Comparison of ENCODE assay signal across 21 cellular contexts in genomic region chr11:113817162-113817561, GRCh38. TPM values are rescaled to one million over a fixed set of nuclear protein-coding genes. Genes with fewer than 3 reads are reported as not detected.
DNase-seq lines count a peak whose midpoint lies in the region; ATAC-seq and TF ChIP-seq lines count a peak whose summit lies in the region.
"Had no signal": no experiment of that assay in that cellular context is flagged by ENCODE, and none has a peak within 500 bp of the region (broad histone marks: within the 10 kb centered on the region; RNA-seq: fewer than 3 reads in every experiment).

No MANE protein-coding gene starts in this region.

- H3K27ac Mint-ChIP-seq in HFFc6, result no peak overlapping the region
- peak overlapping the region; percentile 75 for H3K27ac Mint-ChIP-seq in nephron progenitor cell
- H3K27ac Mint-ChIP-seq: CD4-positive, alpha-beta memory T cell had no signal

- H3K4me3 Mint-ChIP-seq in HFFc6 (no peak overlapping the region), nephron progenitor cell (no peak overlapping the region)
- H3K4me3 Mint-ChIP-seq: CD4-positive, alpha-beta memory T cell had no signal

- H3K4me1 Mint-ChIP-seq in HFFc6 (ENCODE audit: low read depth), result no peaks in the 10 kb centered on the region
- H3K4me1 Mint-ChIP-seq in nephron progenitor cell, result no peaks in the 10 kb centered on the region
- H3K4me1 Mint-ChIP-seq: CD4-positive, alpha-beta memory T cell had no signal

- peak; percentile 70 for DNase-seq in DMS79 (lab: John Stamatoyannopoulos, UW)
- DNase-seq in HFFc6, result peak; percentile 1
- DNase-seq in choroid plexus epithelial cell (ENCODE audit: low read depth), result peak; percentile 19
- no peak for DNase-seq in nephron progenitor cell
- DNase-seq in activated effector memory CD4-positive, alpha-beta T cell treated with anti-CD3 and anti-CD28 coated beads, Interleukin-2, amount 50 U/mL, for 16 hours, result no peak
- no peak for DNase-seq in activated naive CD4-positive, alpha-beta T cell treated with Interleukin-2 at 50 U/mL for 16 hours
- no peak for DNase-seq in NOMO-1 treated with DMSO at 0.1 percent for 48 hours (lab: John Stamatoyannopoulos, UW; ENCODE audit: unreplicated experiment)
- DNase-seq: CD4-positive, alpha-beta memory T cell; DMS53; GOT3; Kasumi-1; NCI-H1092 treated with DMSO at 0.1 percent for 48 hours; NCI-H2081 treated with DMSO at 0.1 percent for 48 hours; NCI-H510A; NCI-H748 treated with DMSO at 0.1 percent for 48 hours; NK-92 treated with Interleukin-12 subunit alpha and Interleukin-12 subunit beta, amount 100 ng/mL, for 24 hours had no signal

- peaks cover 7% of the 10 kb centered on the region; the same call in 1 of the 2 replicates for H3K36me3 Mint-ChIP-seq in HFFc6 (ENCODE audit: low read depth)
- H3K36me3 Mint-ChIP-seq in nephron progenitor cell (ENCODE audit: low read depth), result peaks cover 78% of the 10 kb centered on the region

- H3K9me3 Mint-ChIP-seq in HFFc6 (no peaks in the 10 kb centered on the region), nephron progenitor cell (no peaks in the 10 kb centered on the region)

- no peak overlapping the region for H3K4me3 ChIP-seq in choroid plexus epithelial cell (ENCODE audit: low read depth, low read length)
- H3K4me3 ChIP-seq: BLaER1 had no signal

- H3K27me3 Mint-ChIP-seq in HFFc6 (ENCODE audit: insufficient read depth) (no peaks in the 10 kb centered on the region; the same call in 1 of the 2 replicates), nephron progenitor cell (ENCODE audit: low read depth, poor library complexity) (no peaks in the 10 kb centered on the region)
- H3K27me3 Mint-ChIP-seq: CD4-positive, alpha-beta memory T cell had no signal

- no peak for TF ChIP-seq CTCF in HFFc6 (IDR thresholded peaks at IDR 0.05)
- TF ChIP-seq CTCF in choroid plexus epithelial cell (conservative IDR thresholded peaks at IDR 0.05; ENCODE audit: low read depth, low read length), result no peak
- TF ChIP-seq CTCF in nephron progenitor cell (IDR thresholded peaks at IDR 0.05), result no peak

- ATAC-seq in GM21423 (IDR thresholded peaks at IDR 0.05; ENCODE audit: unreplicated experiment), result no peak
- ATAC-seq: HCT116, Right ventricle myocardium inferior had no signal

RNA-seq across cellular contexts. Expression of gene CLDN25, which starts 37.6 kb away (rescaled TPM):
- total RNA-seq in HFFc6 (2021; fragmentation: NEBNext Ultra II Directional; extraction: Animal tissue kit (Norgen Biotek cat#: 25700)), result not detected
- total RNA-seq: CD4-positive, alpha-beta memory T cell; OCI-LY7; Right ventricle myocardium inferior had no signal

RNA-seq across cellular contexts. Expression of gene ZW10, which starts 43.7 kb away (rescaled TPM):
- 10 to 100 TPM; 15.8 to 21.2 (median 18.1) TPM for total RNA-seq in HFFc6 (2021; fragmentation: NEBNext Ultra II Directional; extraction: Animal tissue kit (Norgen Biotek cat#: 25700))

RNA-seq across cellular contexts. Expression of gene USP28, which starts 58.2 kb away (rescaled TPM):
- 10 to 100 TPM; 15.4 to 21.5 (median 17.8) TPM for total RNA-seq in HFFc6 (2021; fragmentation: NEBNext Ultra II Directional; extraction: Animal tissue kit (Norgen Biotek cat#: 25700))

Comparison
In these comparisons a context has a peak if more than half of its experiments do, and no peak if none do; other contexts are left out.
1. DNase-seq: peak in DMS79 (single experiment), HFFc6 (single experiment) and choroid plexus epithelial cell (single experiment); none in nephron progenitor cell (single experiment), activated effector memory CD4-positive, alpha-beta T cell treated with anti-CD3 and anti-CD28 coated beads, Interleukin-2, amount 50 U/mL, for 16 hours (single experiment), activated naive CD4-positive, alpha-beta T cell treated with Interleukin-2 at 50 U/mL for 16 hours (single experiment) and NOMO-1 treated with DMSO at 0.1 percent for 48 hours (single experiment).